Comparison of ENCODE assay signal across 17 cellular contexts in the genomic region with DNA sequence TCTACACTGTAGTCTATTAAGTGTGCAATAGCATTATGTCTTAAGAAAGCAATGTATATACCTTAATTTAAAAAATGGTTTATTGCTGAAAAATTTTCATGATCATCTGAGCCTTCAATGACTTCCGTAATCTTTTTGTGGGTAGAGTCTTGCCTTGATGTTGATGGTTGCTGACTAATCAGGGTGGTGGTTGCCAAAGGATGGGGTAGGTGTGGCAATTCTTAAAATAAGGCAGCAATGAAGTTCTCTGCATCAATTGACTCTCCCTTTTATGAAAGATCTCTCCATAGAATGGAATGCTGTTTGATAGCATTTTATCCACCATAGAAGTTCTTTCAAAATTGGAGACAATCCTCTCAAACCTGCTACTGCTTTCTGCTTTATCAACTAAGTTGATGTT.
"Had no signal": no experiment of that assay in that cellular context is flagged by ENCODE, and none has a peak within 500 bp of the region (broad histone marks: within the 10 kb centered on the region; RNA-seq: fewer than 3 reads in every experiment).

No MANE protein-coding gene starts in this region.

- DNase-seq: dorsolateral prefrontal cortex; effector CD8-positive, alpha-beta T cell; islet precursor cell; mucosa of descending colon; naive thymus-derived CD8-positive, alpha-beta T cell; psoas muscle; retina; right lobe of liver; stimulated activated CD4-positive, alpha-beta T cell treated with anti-CD3 and anti-CD28 coated beads, Interleukin-4, amount 100 ng/mL, for 1 hour; testis had no signal

- H3K27me3 ChIP-seq: dorsolateral prefrontal cortex, right lobe of liver, testis, tibial nerve had no signal

- H3K4me1 ChIP-seq: psoas muscle, right lobe of liver, testis, tibial nerve had no signal

- ATAC-seq: esophagus mucosa; left lobe of liver; mucosa of descending colon; naive thymus-derived CD8-positive, alpha-beta T cell; psoas muscle; right lobe of liver; stimulated activated memory B cell treated with anti-CD40 and anti-IgM and Interleukin-4, amounts not matched to agents 10 μg/mL and 1 μg/mL and 100 μg/mL, for 72 hours had no signal

- H3K36me3 ChIP-seq: neutrophil, right lobe of liver, tibial nerve had no signal

- FAIRE-seq: frontal cortex had no signal

- H3K4me3 ChIP-seq: coronary artery, dorsolateral prefrontal cortex, mucosa of descending colon, psoas muscle, right lobe of liver, testis, tibial nerve had no signal

- H3K9me3 ChIP-seq: mucosa of descending colon, neutrophil, psoas muscle, right lobe of liver, testis, tibial nerve had no signal

- H3K27ac ChIP-seq: coronary artery, dorsolateral prefrontal cortex, neutrophil, psoas muscle, right lobe of liver, testis, tibial nerve had no signal
